16 cellular contexts compared by ENCODE assay signal in the genomic region with DNA sequence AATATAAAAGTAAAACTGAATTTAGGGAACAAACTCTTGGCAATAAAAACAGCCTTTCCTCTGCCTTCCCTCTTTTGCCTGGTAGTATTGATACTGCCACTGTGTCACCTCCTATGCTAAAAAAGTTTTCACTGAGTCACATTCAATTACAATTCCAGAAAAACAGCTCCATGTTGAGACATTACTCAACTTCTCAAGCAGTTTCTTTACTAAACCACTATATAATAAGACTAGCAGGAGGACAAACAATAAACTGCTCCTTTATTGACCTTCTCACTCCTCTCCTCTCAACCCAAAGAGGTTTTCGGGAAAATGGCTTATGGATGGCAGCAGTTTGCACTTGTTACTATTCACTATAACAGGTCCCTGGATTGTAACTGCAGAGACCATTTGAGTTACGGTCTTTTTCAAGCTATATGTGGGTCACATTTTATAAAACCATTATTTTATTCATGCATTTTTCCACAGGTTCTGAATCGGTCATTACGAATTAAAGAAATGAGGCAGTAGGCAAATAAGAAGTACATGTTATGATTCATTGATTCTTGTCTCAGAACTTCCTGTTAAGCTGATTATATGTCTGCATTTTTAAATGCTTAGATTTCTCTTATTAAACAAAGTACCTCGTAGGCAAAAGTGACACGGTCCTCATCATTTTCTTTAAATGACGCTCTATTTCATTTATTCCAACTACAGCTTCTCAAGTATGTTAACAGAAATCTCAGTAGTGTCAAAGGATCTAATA. TPM values are rescaled to one million over a fixed set of nuclear protein-coding genes. Genes with fewer than 3 reads are reported as not detected.
DNase-seq lines count a peak whose midpoint lies in the region; ATAC-seq and TF ChIP-seq lines count a peak whose summit lies in the region.
"Had no signal": no experiment of that assay in that cellular context is flagged by ENCODE, and none has a peak within 500 bp of the region (broad histone marks: within the 10 kb centered on the region; RNA-seq: fewer than 3 reads in every experiment).

No MANE protein-coding gene starts in this region.

- H3K36me3 Mint-ChIP-seq in activated CD8-positive, alpha-beta memory T cell treated with anti-CD3 and anti-CD28 coated beads, Interleukin-2, amount 10 ng/mL, durations not matched to agents 7 days and 5 days, result peaks cover 18% of the 10 kb centered on the region
- H3K36me3 Mint-ChIP-seq in immature natural killer cell, result peaks cover 5 to 18% (median 13%) of the 10 kb centered on the region in 3 donors
- H3K36me3 Mint-ChIP-seq in stimulated activated memory B cell treated with anti-CD40 and anti-IgM and Interleukin-4, amounts not matched to agents 10 μg/mL and 1 μg/mL and 100 μg/mL, for 72 hours, result peaks cover 18% of the 10 kb centered on the region

- peak overlapping the region; percentile 20 for H3K4me3 Mint-ChIP-seq in activated CD8-positive, alpha-beta memory T cell treated with anti-CD3 and anti-CD28 coated beads, Interleukin-2, amount 10 ng/mL, durations not matched to agents 7 days and 5 days
- peak overlapping the region in 4 of 5 donors; percentile 29 to 44 (median 42) for H3K4me3 Mint-ChIP-seq in immature natural killer cell
- peak overlapping the region; percentile 47 for H3K4me3 Mint-ChIP-seq in stimulated activated memory B cell treated with anti-CD40 and anti-IgM and Interleukin-4, amounts not matched to agents 10 μg/mL and 1 μg/mL and 100 μg/mL, for 72 hours
- H3K4me3 Mint-ChIP-seq: activated CD4-positive, alpha-beta memory T cell treated with anti-CD3 and anti-CD28 coated beads, Interleukin-2, amount 10 ng/mL, durations not matched to agents 7 days and 5 days had no signal

- POLR2A ChIA-PET in PC-9 (lab: Charles Lee; ENCODE audit: unreplicated experiment), result no interaction called here

- 0 out of 2 replicates have a peak, but pooled peaks cover 3% of the 10 kb centered on the region for H3K36me3 ChIP-seq in PC-9 (ENCODE audit: low read depth)

- peaks cover 20% of the 10 kb centered on the region for H3K79me2 ChIP-seq in PC-9 (ENCODE audit: low read depth)

- no TSS peak for BruUV-seq in PC-9 (replicated peaks; lab: Mats Ljungman, UMichigan)

- CTCF ChIA-PET in activated CD8-positive, alpha-beta memory T cell treated with anti-CD3 and anti-CD28 coated beads, Interleukin-2, amount 10 ng/mL, durations not matched to agents 7 days and 5 days (lab: Charles Lee), result interaction anchor here (1.8 kb wide), 1 partner anchor 29 kb away, joined by 5 read pairs; no protein-coding TSS in a partner anchor
- CTCF ChIA-PET in PC-9 (lab: Charles Lee), result interaction anchor here (0.6 kb wide), 1 partner anchor 1411 kb away, joined by 3 read pairs; no protein-coding TSS in a partner anchor

- no peak for TF ChIP-seq CTCF in PC-9 (conservative IDR thresholded peaks at IDR 0.05)

- H3K27ac ChIP-seq in PC-9, result peak overlapping the region; percentile 27; the same call in 1 of the 2 replicates
- H3K27ac ChIP-seq: coronary artery, tibial nerve had no signal

- no peaks in the 10 kb centered on the region for H3K27me3 ChIP-seq in PC-9 (ENCODE audit: insufficient read depth, low read depth)
- H3K27me3 ChIP-seq: gastrocnemius medialis, tibial nerve had no signal

- no peaks in the 10 kb centered on the region for H4K20me1 ChIP-seq in PC-9 (ENCODE audit: insufficient read depth)

- no peaks in the 10 kb centered on the region for H3K9me2 ChIP-seq in PC-9 (ENCODE audit: insufficient read depth)

- H3K27ac Mint-ChIP-seq in activated CD8-positive, alpha-beta memory T cell treated with anti-CD3 and anti-CD28 coated beads, Interleukin-2, amount 10 ng/mL, durations not matched to agents 7 days and 5 days, result no peak overlapping the region
- H3K27ac Mint-ChIP-seq in immature natural killer cell, result peak overlapping the region; percentile 9 to 60 (median 16)
- peak overlapping the region; percentile 53 for H3K27ac Mint-ChIP-seq in stimulated activated memory B cell treated with anti-CD40 and anti-IgM and Interleukin-4, amounts not matched to agents 10 μg/mL and 1 μg/mL and 100 μg/mL, for 72 hours
- H3K27ac Mint-ChIP-seq: activated CD4-positive, alpha-beta memory T cell treated with anti-CD3 and anti-CD28 coated beads, Interleukin-2, amount 10 ng/mL, durations not matched to agents 7 days and 5 days had no signal

- peak overlapping the region; percentile 86 for H3K4me2 ChIP-seq in PC-9

- peaks cover 19% of the 10 kb centered on the region for H3K4me1 ChIP-seq in PC-9 (replicated peaks; ENCODE audit: insufficient read depth)

- H2AFZ ChIP-seq in PC-9, result no peak overlapping the region; the same call in 1 of the 2 replicates

- H3K27me3 Mint-ChIP-seq in activated CD8-positive, alpha-beta memory T cell treated with anti-CD3 and anti-CD28 coated beads, Interleukin-2, amount 10 ng/mL, durations not matched to agents 7 days and 5 days, result no peaks in the 10 kb centered on the region
- peaks cover 0 to 3% (median 2%) of the 10 kb centered on the region in 3 donors for H3K27me3 Mint-ChIP-seq in immature natural killer cell (ENCODE audit: low read depth in 3 of 3)
- H3K27me3 Mint-ChIP-seq in stimulated activated memory B cell treated with anti-CD40 and anti-IgM and Interleukin-4, amounts not matched to agents 10 μg/mL and 1 μg/mL and 100 μg/mL, for 72 hours, result no peaks in the 10 kb centered on the region
- H3K27me3 Mint-ChIP-seq: activated CD4-positive, alpha-beta memory T cell treated with anti-CD3 and anti-CD28 coated beads, Interleukin-2, amount 10 ng/mL, durations not matched to agents 7 days and 5 days had no signal

- 0 out of 2 replicates have a peak, but pooled peaks cover 3% of the 10 kb centered on the region for H3F3A ChIP-seq in PC-9 (ENCODE audit: insufficient read depth, low read depth)

- peaks cover 44% of the 10 kb centered on the region for H3K4me1 Mint-ChIP-seq in activated CD8-positive, alpha-beta memory T cell treated with anti-CD3 and anti-CD28 coated beads, Interleukin-2, amount 10 ng/mL, durations not matched to agents 7 days and 5 days
- H3K4me1 Mint-ChIP-seq in immature natural killer cell, result peaks cover 46 to 60% of the 10 kb centered on the region in 2 donors
- peaks cover 59% of the 10 kb centered on the region for H3K4me1 Mint-ChIP-seq in stimulated activated memory B cell treated with anti-CD40 and anti-IgM and Interleukin-4, amounts not matched to agents 10 μg/mL and 1 μg/mL and 100 μg/mL, for 72 hours

- DNase-seq in activated CD8-positive, alpha-beta memory T cell treated with anti-CD3 and anti-CD28 coated beads, Interleukin-2, amount 10 ng/mL, durations not matched to agents 7 days and 5 days, result no peak
- DNase-seq in activated CD8-positive, alpha-beta memory T cell treated with anti-CD3 and anti-CD28 coated beads for 24 hours, result no peak
- DNase-seq in PC-9 (peak in 1 of 2 experiments; percentile 40), immature natural killer cell (no peak), nucleus accumbens (lab: John Stamatoyannopoulos, UW) (no peak), Right ventricle myocardium superior (no peak), NCI-H526 treated with DMSO at 0.1 percent for 48 hours (lab: John Stamatoyannopoulos, UW) (no peak)
- DNase-seq: activated CD4-positive, alpha-beta memory T cell treated with anti-CD3 and anti-CD28 coated beads, Interleukin-2, amount 10 ng/mL, durations not matched to agents 7 days and 5 days; gastrocnemius medialis; NCI-H69 had no signal

- no peaks in the 10 kb centered on the region for H3K9me3 Mint-ChIP-seq in activated CD8-positive, alpha-beta memory T cell treated with anti-CD3 and anti-CD28 coated beads, Interleukin-2, amount 10 ng/mL, durations not matched to agents 7 days and 5 days (ENCODE audit: low read depth)
- no peaks in the 10 kb centered on the region for H3K9me3 Mint-ChIP-seq in immature natural killer cell
- no peaks in the 10 kb centered on the region for H3K9me3 Mint-ChIP-seq in stimulated activated memory B cell treated with anti-CD40 and anti-IgM and Interleukin-4, amounts not matched to agents 10 μg/mL and 1 μg/mL and 100 μg/mL, for 72 hours
- H3K9me3 Mint-ChIP-seq: activated CD4-positive, alpha-beta memory T cell treated with anti-CD3 and anti-CD28 coated beads, Interleukin-2, amount 10 ng/mL, durations not matched to agents 7 days and 5 days had no signal

- intact Hi-C loops in PC-9 (cut with micrococcal nuclease; ENCODE audit: unreplicated experiment), result no loop called here
- intact Hi-C loops in Right ventricle myocardium superior (cut with DNase I), result no loop called here

- no peaks in the 10 kb centered on the region for H3K9me3 ChIP-seq in PC-9 (ENCODE audit: insufficient read depth, low read depth)
- H3K9me3 ChIP-seq: gastrocnemius medialis, tibial nerve had no signal

- peak overlapping the region; percentile 65; the same call in 1 of the 2 replicates for H3K4me3 ChIP-seq in PC-9
- H3K4me3 ChIP-seq: coronary artery, tibial nerve had no signal

- ATAC-seq in activated CD8-positive, alpha-beta memory T cell treated with anti-CD3 and anti-CD28 coated beads, Interleukin-2, amount 10 ng/mL, durations not matched to agents 7 days and 5 days, result no peak
- no peak for ATAC-seq in stimulated activated memory B cell treated with anti-CD40 and anti-IgM and Interleukin-4, amounts not matched to agents 10 μg/mL and 1 μg/mL and 100 μg/mL, for 72 hours
- ATAC-seq in Right ventricle myocardium superior (ENCODE audit: poor library complexity), result no peak
- ATAC-seq: gastrocnemius medialis, left lobe of liver had no signal

RNA-seq across cellular contexts. Expression of gene ZDHHC21, which starts 2.1 kb away (rescaled TPM):
- 10 to 100 TPM in 1 of 2 experiments, 1 to 10 TPM in 1; 9.8 to 10.2 TPM for total RNA-seq in activated CD8-positive, alpha-beta memory T cell treated with anti-CD3 and anti-CD28 coated beads, Interleukin-2, amount 10 ng/mL, durations not matched to agents 7 days and 5 days
- total RNA-seq in PC-9 (2021), result 3.9 and 5.3 TPM in 2 replicates
- 1 to 10 TPM; 1.3 to 2.3 (median 1.7) TPM for polyA plus RNA-seq in immature natural killer cell
- 4.8 TPM for total RNA-seq in Right ventricle myocardium superior

RNA-seq across cellular contexts. Expression of gene CER1, which starts 31.4 kb away (rescaled TPM):
- total RNA-seq in activated CD8-positive, alpha-beta memory T cell treated with anti-CD3 and anti-CD28 coated beads, Interleukin-2, amount 10 ng/mL, durations not matched to agents 7 days and 5 days, result not detected
- total RNA-seq in PC-9 (2021), result not detected in 2 replicates
- polyA plus RNA-seq in immature natural killer cell, result not detected
- total RNA-seq in Right ventricle myocardium superior, result not detected
- total RNA-seq: activated CD4-positive, alpha-beta memory T cell treated with anti-CD3 and anti-CD28 coated beads, Interleukin-2, amount 10 ng/mL, durations not matched to agents 7 days and 5 days; gastrocnemius medialis; left lobe of liver; posterior vena cava had no signal
- polyA plus RNA-seq: adipose tissue had no signal
